20 cellular contexts compared by ENCODE assay signal in genomic region chr17:2563543-2563942, GRCh38.
"Had no signal": no experiment of that assay in that cellular context is flagged by ENCODE, and none has a peak within 500 bp of the region (broad histone marks: within the 10 kb centered on the region; RNA-seq: fewer than 3 reads in every experiment).

No MANE protein-coding gene starts in this region.

- FAIRE-seq: urothelium cell line had no signal

- ATAC-seq: activated naive CD4-positive, alpha-beta T cell treated with anti-CD3 and anti-CD28 coated beads, Interleukin-2, amount 50 U/mL, for 72 hours; gastrocnemius medialis; heart right ventricle; natural killer cell had no signal

- H3K36me3 ChIP-seq: adrenal gland, cardiac muscle cell, gastrocnemius medialis, heart right ventricle, sigmoid colon, spleen, tibial artery had no signal

- H3K27ac Mint-ChIP-seq: activated naive CD4-positive, alpha-beta T cell treated with anti-CD3 and anti-CD28 coated beads, Interleukin-2, amount 50 U/mL, for 72 hours; natural killer cell; T-helper 1 cell treated with Interleukin-12 subunit alpha and Interleukin-12 subunit beta and Interleukin-4 antibody, amounts not matched to agents 30 μg/mL and 1 μg/mL, for 36 hours had no signal

- H3K4me1 Mint-ChIP-seq: natural killer cell had no signal

- H3K9me3 Mint-ChIP-seq: activated naive CD4-positive, alpha-beta T cell treated with anti-CD3 and anti-CD28 coated beads, Interleukin-2, amount 50 U/mL, for 72 hours; natural killer cell; T-helper 1 cell treated with Interleukin-12 subunit alpha and Interleukin-12 subunit beta and Interleukin-4 antibody, amounts not matched to agents 30 μg/mL and 1 μg/mL, for 36 hours had no signal

- H3K4me1 ChIP-seq: adrenal gland, gastrocnemius medialis, heart right ventricle, sigmoid colon, spleen, tibial artery had no signal

- H3K9me3 ChIP-seq: adrenal gland, gastrocnemius medialis, sigmoid colon, tibial artery had no signal

- H3K36me3 Mint-ChIP-seq: activated naive CD4-positive, alpha-beta T cell treated with anti-CD3 and anti-CD28 coated beads, Interleukin-2, amount 50 U/mL, for 72 hours; natural killer cell had no signal

- H3K27ac ChIP-seq: adrenal gland, cardiac muscle cell, gastrocnemius medialis, heart right ventricle, sigmoid colon, spleen, tibial artery had no signal

- H3K4me3 ChIP-seq: adrenal gland, cardiac muscle cell, gastrocnemius medialis, heart right ventricle, sigmoid colon, spleen, tibial artery had no signal

- H3K4me3 Mint-ChIP-seq: T-helper 1 cell treated with Interleukin-12 subunit alpha and Interleukin-12 subunit beta and Interleukin-4 antibody, amounts not matched to agents 30 μg/mL and 1 μg/mL, for 36 hours had no signal

- DNase-seq: activated CD4-positive, alpha-beta T cell treated with anti-CD3 and anti-CD28 coated beads, Interleukin-2, amount 50 U/mL, for 4 hours; activated gamma-delta T cell treated with Interleukin-2 at 50 U/mL for 16 hours; adrenal gland; dermis blood vessel endothelial cell; effector memory CD4-positive, alpha-beta T cell; gastrocnemius medialis; heart right ventricle; kidney glomerular epithelial cell; natural killer cell; nucleus accumbens; sigmoid colon; spleen; stimulated activated CD4-positive, alpha-beta T cell treated with anti-CD3 and anti-CD28 coated beads, Interleukin-1b, Interleukin-23, amount 100 ng/mL, for 48 hours; stimulated activated CD8-positive, alpha-beta memory T cell treated with anti-CD3 and anti-CD28 coated beads, Interleukin-4, amount 100 ng/mL, for 48 hours; stimulated activated naive CD4-positive, alpha-beta T cell; tibial artery had no signal

- H3K27me3 ChIP-seq: adrenal gland, cardiac muscle cell, gastrocnemius medialis, heart right ventricle, sigmoid colon, spleen had no signal
